ENCODE assay signal across 8 cellular contexts in the genomic region with DNA sequence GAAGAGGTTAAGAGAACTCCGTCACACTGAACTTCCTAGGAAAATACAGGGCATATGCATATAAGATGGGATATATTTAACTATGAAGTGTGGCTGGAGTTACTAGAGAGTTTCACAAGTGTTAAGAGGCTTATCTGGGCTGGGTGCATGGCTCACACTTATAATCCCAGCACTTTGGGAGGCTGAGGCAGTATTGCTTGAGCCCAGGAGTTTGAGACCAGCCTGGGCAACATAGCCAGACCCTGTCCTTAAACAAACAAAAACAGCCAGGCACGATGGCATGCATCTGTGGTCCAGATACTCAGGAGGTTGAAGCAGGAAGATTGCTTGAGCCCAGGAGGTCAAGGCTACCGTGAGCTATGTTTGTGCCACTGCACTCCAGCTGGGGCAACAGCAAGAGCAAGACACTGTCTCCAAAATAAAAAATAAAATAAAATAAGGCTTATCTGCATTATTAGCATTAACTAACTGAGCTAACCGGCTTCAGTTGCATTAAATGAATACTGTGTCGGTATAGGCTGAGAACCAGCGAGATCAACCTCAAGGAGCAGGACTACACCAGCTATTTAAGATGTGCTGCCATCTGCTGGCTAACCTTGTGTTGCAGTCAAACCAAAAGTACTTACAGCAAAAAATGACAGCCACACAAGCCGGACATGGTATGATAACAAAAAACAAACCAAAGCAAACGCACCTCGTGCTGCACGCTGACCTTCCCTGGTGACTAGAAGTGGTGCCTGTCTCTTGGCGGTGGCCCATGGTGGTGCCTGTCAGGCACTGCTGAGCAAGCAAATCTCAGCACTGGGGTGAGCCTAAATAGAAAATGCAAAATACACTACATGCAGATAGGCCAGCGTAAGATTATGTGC. TPM values are rescaled to one million over a fixed set of nuclear protein-coding genes. Genes with fewer than 3 reads are reported as not detected.
DNase-seq lines count a peak whose midpoint lies in the region; ATAC-seq and TF ChIP-seq lines count a peak whose summit lies in the region.

No MANE protein-coding gene starts in this region.

- WGBS in endodermal cell (ENCODE audit: insufficient coverage in 1 of 2, insufficient read length in 1 of 2), 2 experiments: 34 to 50% methylated on average over 11 to 12 of the region's 12 CpGs

- no peaks in the 10 kb centered on the region for H3K9me2 ChIP-seq in DOHH2 (replicated peaks; ENCODE audit: control insufficient read depth, low read length)

- TF ChIP-seq CTCF in DOHH2 (IDR thresholded peaks at IDR 0.05; ENCODE audit: low read depth, low read length, poor library complexity, severe bottlenecking) (peak; percentile 84), endodermal cell (conservative IDR thresholded peaks at IDR 0.05) (peak; percentile 86)

- H4K20me1 ChIP-seq in DOHH2 (ENCODE audit: control insufficient read depth, insufficient read depth, low read depth, low read length): no peaks in the 10 kb centered on the region

- H3K4me2 ChIP-seq in DOHH2 (ENCODE audit: low read length): peak overlapping the region; percentile 37

- H3K9ac ChIP-seq in endodermal cell (ENCODE audit: extremely low read depth, low read length, poor library complexity, severe bottlenecking): no peak overlapping the region

- H3K4me3 Mint-ChIP-seq in endodermal cell: no peak overlapping the region

- no peaks in the 10 kb centered on the region for H3K79me2 ChIP-seq in DOHH2 (ENCODE audit: control insufficient read depth, low read length)

- H3K36me3 Mint-ChIP-seq in endodermal cell (ENCODE audit: low read depth): peaks cover 11% of the 10 kb centered on the region

- peaks cover 22% of the 10 kb centered on the region for H3K4me1 ChIP-seq in DOHH2 (ENCODE audit: control insufficient read depth, low read length)
- no peaks in the 10 kb centered on the region for H3K4me1 ChIP-seq in endodermal cell (ENCODE audit: control insufficient read depth, insufficient read depth, low read length)

- H3K9me3 ChIP-seq in DOHH2 (ENCODE audit: control insufficient read depth, insufficient read depth, low read length) (no peaks in the 10 kb centered on the region), endodermal cell (ENCODE audit: control insufficient read depth, low read length) (no peaks in the 10 kb centered on the region)

- peak; percentile 33 for DNase-seq in HPDE6-E6E7 (ENCODE audit: extremely low spot score)
- DNase-seq in NOMO-1 (lab: John Stamatoyannopoulos, UW; ENCODE audit: unreplicated experiment in 2 of 2): peak; percentile 7 to 73
- DNase-seq in activated CD8-positive, alpha-beta memory T cell treated with anti-CD3 and anti-CD28 coated beads for 4 hours (ENCODE audit: low read depth in 2 of 2): peak; percentile 30 to 43
- DNase-seq in endodermal cell: peak; percentile 94
- DNase-seq in mucosa of gallbladder (ENCODE audit: low spot score): peak; percentile 72
- DNase-seq in stimulated activated CD8-positive, alpha-beta memory T cell treated with anti-CD3 and anti-CD28 coated beads, Interleukin-4, amount 100 ng/mL, for 1 hour (ENCODE audit: low read depth in 2 of 2, low spot score in 1 of 2): peak; percentile 45 to 47

- H3K4me1 Mint-ChIP-seq in endodermal cell: no peaks in the 10 kb centered on the region

- peaks cover 17% of the 10 kb centered on the region for H3K9me3 Mint-ChIP-seq in endodermal cell

- H3F3A ChIP-seq in DOHH2 (ENCODE audit: control insufficient read depth, insufficient read depth): no peaks in the 10 kb centered on the region

- H3K27ac Mint-ChIP-seq in endodermal cell: no peak overlapping the region

- no peaks in the 10 kb centered on the region for H3K36me3 ChIP-seq in DOHH2 (ENCODE audit: control insufficient read depth, low read length)
- no peaks in the 10 kb centered on the region for H3K36me3 ChIP-seq in endodermal cell (ENCODE audit: control insufficient read depth, insufficient read depth, low read length)

- ATAC-seq in GM19328 (IDR thresholded peaks at IDR 0.05; ENCODE audit: unreplicated experiment): no peak

- H3K27me3 Mint-ChIP-seq in endodermal cell (ENCODE audit: insufficient read depth): no peaks in the 10 kb centered on the region

- H3K27ac ChIP-seq in DOHH2 (ENCODE audit: low read depth, low read length) (no peak overlapping the region), endodermal cell (ENCODE audit: low read depth, low read length) (no peak overlapping the region)

- H3K4me3 ChIP-seq in DOHH2 (ENCODE audit: low read length) (no peak overlapping the region), endodermal cell (ENCODE audit: low read length) (no peak overlapping the region)

- no peaks in the 10 kb centered on the region for H3K27me3 ChIP-seq in DOHH2 (ENCODE audit: control insufficient read depth, low read length)
- H3K27me3 ChIP-seq in endodermal cell (ENCODE audit: control insufficient read depth, insufficient read depth, low read length, poor library complexity, severe bottlenecking): no peaks in the 10 kb centered on the region

RNA-seq across cellular contexts. Expression of gene RBBP5, which starts 19.7 kb away (rescaled TPM):
- total RNA-seq in endodermal cell (10 to 100 TPM; 17.8 to 23.6 TPM), mucosa of gallbladder (16.9 TPM)
- polyA plus RNA-seq in endodermal cell (2013, experiment 1 of 2): 17.2 TPM
- polyA plus RNA-seq in endodermal cell (2013, experiment 2 of 2): 16.8 TPM

RNA-seq across cellular contexts. Expression of gene TMEM81, which starts 57.2 kb away (rescaled TPM):
- 1 to 10 TPM; 4.9 to 6.2 TPM for total RNA-seq in endodermal cell
- 3.2 TPM for polyA plus RNA-seq in endodermal cell (2013, experiment 1 of 2)
- 3.1 TPM for polyA plus RNA-seq in endodermal cell (2013, experiment 2 of 2)
- total RNA-seq in mucosa of gallbladder: 3.8 TPM

Comparison
In these comparisons a context has a peak if more than half of its experiments do, and no peak if none do; other contexts are left out.
1. DNase-seq: peak in every context shown above with its lines; median percentile 94 in endodermal cell; 72 in mucosa of gallbladder; 46 in stimulated activated CD8-positive, alpha-beta memory T cell treated with anti-CD3 and anti-CD28 coated beads, Interleukin-4, amount 100 ng/mL, for 1 hour; 40 in NOMO-1; 36 in activated CD8-positive, alpha-beta memory T cell treated with anti-CD3 and anti-CD28 coated beads for 4 hours; 33 in HPDE6-E6E7.